In genomic region chr14:100236271-100236818, GRCh38 we compare ENCODE assay signal across 8 cellular contexts. TPM values are rescaled to one million over a fixed set of nuclear protein-coding genes. Genes with fewer than 3 reads are reported as not detected.
A peak's percentile ranks its signal among the peaks of the same experiment; 100 is the strongest.
DNase-seq lines count a peak whose midpoint lies in the region; ATAC-seq, FAIRE-seq and TF ChIP-seq lines count a peak whose summit lies in the region.
"Not testable (repeated sequence)": the region's sequence is repeated elsewhere in the genome, so short reads cannot be mapped to it uniquely, and the experiment has no call there.

No MANE protein-coding gene starts in this region.

- H3K79me2 ChIP-seq in H9 (ENCODE audit: insufficient read depth, low read length) (peaks cover 56% of the 10 kb centered on the region), OCI-LY1 (ENCODE audit: insufficient read depth, low read length) (peaks cover 60% of the 10 kb centered on the region), GM12878 (ENCODE audit: control insufficient read depth, insufficient read depth, low read length) (peaks cover 83% of the 10 kb centered on the region)

- not testable (repeated sequence) for FAIRE-seq in GM12878 (lab: Jason Lieb, UNC)

- H3K36me3 Mint-ChIP-seq in H9 (ENCODE audit: insufficient read depth in 1 of 3, low read depth in 3 of 3): peaks cover 12 to 19% (median 16%) of the 10 kb centered on the region in 3 experiments
- H3K36me3 Mint-ChIP-seq in activated CD4-positive, alpha-beta memory T cell treated with anti-CD3 and anti-CD28 coated beads, Interleukin-2, amount 10 ng/mL, durations not matched to agents 7 days and 5 days (ENCODE audit: low read depth): peaks cover 54% of the 10 kb centered on the region
- H3K36me3 Mint-ChIP-seq in mesothelial cell of epicardium: not testable (repeated sequence)

- not testable (repeated sequence) for TF ChIP-seq POLR2A in GM12878 (IDR thresholded peaks at IDR 0.05; ENCODE audit: low read depth, low read length); esophagus squamous epithelium (IDR thresholded peaks at IDR 0.05)

- not testable (repeated sequence) for H2BK20ac ChIP-seq in H9 (ENCODE audit: low read depth, low read length, poor library complexity, severe bottlenecking)

- TF ChIP-seq RAD21 in GM12878 (IDR thresholded peaks at IDR 0.05; ENCODE audit: insufficient read depth, low read depth, low read length): not testable (repeated sequence)

- not testable (repeated sequence) for H3K9me3 Mint-ChIP-seq in H9; activated CD4-positive, alpha-beta memory T cell treated with anti-CD3 and anti-CD28 coated beads, Interleukin-2, amount 10 ng/mL, durations not matched to agents 7 days and 5 days; mesothelial cell of epicardium

- CTCF ChIA-PET in AG04450 (lab: Charles Lee): interaction anchor here (0.5 to 2.2 kb wide), 6 partner anchors 11 to 337 kb away, joined by 3 to 14 read pairs (median 5); no protein-coding TSS in a partner anchor
- CTCF ChIA-PET in activated CD4-positive, alpha-beta memory T cell treated with anti-CD3 and anti-CD28 coated beads, Interleukin-2, amount 10 ng/mL, durations not matched to agents 7 days and 5 days (lab: Charles Lee): interaction anchor here (0.7 to 6.7 kb wide), 10 partner anchors 8 to 170 kb away, joined by 3 to 73 read pairs (median 5); no protein-coding TSS in a partner anchor
- CTCF ChIA-PET in GM12878 (lab: Yijun Ruan, JAX): interaction anchor here (0.7 to 4.6 kb wide), 8 partner anchors 10 to 65 kb away, joined by 3 to 39 read pairs (median 4); no protein-coding TSS in a partner anchor

- not testable (repeated sequence) for H3K27me3 ChIP-seq in AG04450 (ENCODE audit: control insufficient read depth, insufficient read depth, low read length); H9 (ENCODE audit: insufficient read depth, low read length); OCI-LY1 (ENCODE audit: insufficient read depth, low read length); GM12878 (replicated peaks in 1 of 2; ENCODE audit: control insufficient read depth in 2 of 2, insufficient read depth in 2 of 2, low read length in 1 of 2); esophagus squamous epithelium; skeletal muscle satellite cell (ENCODE audit: control insufficient read depth, insufficient read depth, low read length)

- H4K91ac ChIP-seq in H9 (ENCODE audit: insufficient read length, low read depth, low read length): not testable (repeated sequence)

- SMC1A ChIA-PET in GM12878 (lab: Charles Lee; ENCODE audit: uncharacterized antibody, unreplicated experiment): interaction anchor here (0.8 to 7.7 kb wide), 8 partner anchors 9 to 167 kb away, joined by 3 to 83 read pairs (median 3); no protein-coding TSS in a partner anchor

- not testable (repeated sequence) for H3K9me3 ChIP-seq in AG04450 (ENCODE audit: control insufficient read depth, insufficient read depth, low read length); H9 (ENCODE audit: control insufficient read depth, low read depth, low read length); OCI-LY1 (ENCODE audit: low read length); GM12878 (replicated peaks; ENCODE audit: control insufficient read depth, insufficient read depth, low read length); esophagus squamous epithelium; skeletal muscle satellite cell (replicated peaks; ENCODE audit: low read length)

- H3K56ac ChIP-seq in H9 (ENCODE audit: insufficient read length, low read depth, low read length): not testable (repeated sequence)

- H3K79me1 ChIP-seq in H9 (ENCODE audit: insufficient read depth, low read depth, low read length, poor library complexity, severe bottlenecking): not testable (repeated sequence)

- H2BK120ac ChIP-seq in H9 (ENCODE audit: low read depth, low read length, poor library complexity, severe bottlenecking): not testable (repeated sequence)

- not testable (repeated sequence) for H3K14ac ChIP-seq in H9 (ENCODE audit: insufficient read depth, low read length)

- H3K27ac ChIP-seq in AG04450 (ENCODE audit: low read depth, low read length); H9 (ENCODE audit: insufficient read length, low read depth, low read length); OCI-LY1 (ENCODE audit: low read depth, low read length, poor library complexity, severe bottlenecking): not testable (repeated sequence)
- H3K27ac ChIP-seq in GM12878 (ENCODE audit: control insufficient read depth, insufficient read depth): peak overlapping the region; percentile 41
- H3K27ac ChIP-seq in esophagus squamous epithelium: peak overlapping the region in 2 of 4 donors; percentile 96 to 100

- not testable (repeated sequence) for BruUV-seq in GM12878 (replicated peaks; lab: Mats Ljungman, UMichigan)

- not testable (repeated sequence) for H2AK5ac ChIP-seq in H9 (ENCODE audit: insufficient read length, low read length)

- H3K27ac Mint-ChIP-seq in H9 (peak overlapping the region in 2 of 3 experiments; percentile 61 to 90; a peak in 4 of 7 replicates), mesothelial cell of epicardium (peak overlapping the region; percentile 98)
- peak overlapping the region; percentile 97 for H3K27ac Mint-ChIP-seq in activated CD4-positive, alpha-beta memory T cell treated with anti-CD3 and anti-CD28 coated beads, Interleukin-2, amount 10 ng/mL, durations not matched to agents 7 days and 5 days

- H3K9me2 ChIP-seq in OCI-LY1 (ENCODE audit: low read depth, low read length): not testable (repeated sequence)

- not testable (repeated sequence) for H4K20me1 ChIP-seq in H9 (ENCODE audit: control insufficient read depth, insufficient read depth, insufficient read length); OCI-LY1 (ENCODE audit: insufficient read depth, low read length); GM12878 (ENCODE audit: control insufficient read depth, insufficient read depth)

- peaks cover 19 to 21% of the 10 kb centered on the region in 2 experiments for H3K4me1 Mint-ChIP-seq in H9
- peaks cover 48% of the 10 kb centered on the region for H3K4me1 Mint-ChIP-seq in activated CD4-positive, alpha-beta memory T cell treated with anti-CD3 and anti-CD28 coated beads, Interleukin-2, amount 10 ng/mL, durations not matched to agents 7 days and 5 days
- H3K4me1 Mint-ChIP-seq in mesothelial cell of epicardium: peaks cover 29% of the 10 kb centered on the region

- not testable (repeated sequence) for DNase-seq in AG04450 (ENCODE audit: low read depth, low spot score); H9; activated CD4-positive, alpha-beta memory T cell treated with anti-CD3 and anti-CD28 coated beads, Interleukin-2, amount 10 ng/mL, durations not matched to agents 7 days and 5 days; GM12878 (ENCODE audit: low read depth, low spot score); esophagus squamous epithelium (lab: John Stamatoyannopoulos, UW); mesothelial cell of epicardium (ENCODE audit: low spot score in 2 of 2, unreplicated experiment in 2 of 2)

- peak overlapping the region; percentile 82 to 98 for H3K4me3 Mint-ChIP-seq in H9
- H3K4me3 Mint-ChIP-seq in activated CD4-positive, alpha-beta memory T cell treated with anti-CD3 and anti-CD28 coated beads, Interleukin-2, amount 10 ng/mL, durations not matched to agents 7 days and 5 days: peak overlapping the region; percentile 95
- H3K4me3 Mint-ChIP-seq in mesothelial cell of epicardium: peak overlapping the region; percentile 90

- H3F3A ChIP-seq in OCI-LY1 (ENCODE audit: insufficient read depth, low read length): not testable (repeated sequence)

- intact Hi-C loops in GM12878 (cut with micrococcal nuclease; ENCODE audit: unreplicated experiment): loop anchor here (2.0 to 5.0 kb wide), 2 partner anchors 22 to 169 kb away; partner anchors contain the start of gene EVL
- intact Hi-C loops in esophagus squamous epithelium (cut with DNase I): not testable (repeated sequence)

- not testable (repeated sequence) for H4K5ac ChIP-seq in H9 (ENCODE audit: insufficient read length, low read depth, low read length)

- no CpG with 5 or more reads among the region's 12 CpGs for WGBS in H9 (ENCODE audit: extremely low coverage, insufficient read length, low lambda C conversion rate)
- 46% methylated on average over 12 of the region's 12 CpGs for WGBS in GM12878 (ENCODE audit: insufficient coverage, insufficient replicate concordance, low lambda C conversion rate, missing lambda C conversion rate)
- 61 to 68% methylated on average over 12 of the region's 12 CpGs for WGBS in esophagus squamous epithelium, 2 donors

- not testable (repeated sequence) for H3K18ac ChIP-seq in H9 (ENCODE audit: insufficient read length, low read depth, low read length)

- H3K4ac ChIP-seq in H9 (ENCODE audit: low read depth, low read length): not testable (repeated sequence)

- not testable (repeated sequence) for H2BK12ac ChIP-seq in H9 (ENCODE audit: insufficient read length, low read depth, low read length)

- H2BK15ac ChIP-seq in H9 (ENCODE audit: low read depth, low read length): not testable (repeated sequence)

- POLR2A ChIA-PET in AG04450 (lab: Yijun Ruan, JAX): not testable (repeated sequence)
- POLR2A ChIA-PET in activated CD4-positive, alpha-beta memory T cell treated with anti-CD3 and anti-CD28 coated beads, Interleukin-2, amount 10 ng/mL, durations not matched to agents 7 days and 5 days (lab: Charles Lee): interaction anchor here (0.8 to 9.2 kb wide), 9 partner anchors 11 to 265 kb away, joined by 3 to 268 read pairs (median 4); partner anchors contain the start of gene EVL
- POLR2A ChIA-PET in GM12878 (lab: Charles Lee): interaction anchor here (0.6 to 5.2 kb wide), 12 partner anchors 7 to 170 kb away, joined by 3 to 37 read pairs (median 5); partner anchors contain the start of gene EVL

- H3K4me2 ChIP-seq in H9 (ENCODE audit: insufficient read depth, insufficient read length, low read length) (peak overlapping the region; percentile 65), OCI-LY1 (ENCODE audit: low read length) (peak overlapping the region; percentile 73), GM12878 (ENCODE audit: control insufficient read depth, insufficient read depth) (peak overlapping the region; percentile 60), skeletal muscle satellite cell (ENCODE audit: low read length) (peak overlapping the region; percentile 87)

- not testable (repeated sequence) for H4K8ac ChIP-seq in H9 (replicated peaks; ENCODE audit: insufficient read length, low read depth, low read length)

- not testable (repeated sequence) for TF ChIP-seq CTCF in AG04450 (IDR thresholded peaks at IDR 0.05; ENCODE audit: low read depth, low read length); H9 (conservative IDR thresholded peaks at IDR 0.05); OCI-LY1 (IDR thresholded peaks at IDR 0.05; ENCODE audit: low read length); GM12878 (IDR thresholded peaks at IDR 0.05 in 2 of 3, conservative IDR thresholded peaks at IDR 0.05 in 1 of 3; ENCODE audit: control insufficient read depth in 2 of 3, extremely low read depth in 1 of 3, insufficient read depth in 1 of 3, low read depth in 3 of 3, low read length in 3 of 3); esophagus squamous epithelium (IDR thresholded peaks at IDR 0.05); mesothelial cell of epicardium (IDR thresholded peaks at IDR 0.05; ENCODE audit: unreplicated experiment)

- not testable (repeated sequence) for H2AFZ ChIP-seq in H9 (ENCODE audit: low read length); OCI-LY1 (ENCODE audit: low read length); GM12878 (ENCODE audit: control insufficient read depth, low read depth, low read length)

- H2BK5ac ChIP-seq in H9 (ENCODE audit: insufficient read length, low read length): not testable (repeated sequence)

- H3K36me3 ChIP-seq in OCI-LY1 (ENCODE audit: insufficient read depth, low read length): peaks cover 37% of the 10 kb centered on the region
- H3K36me3 ChIP-seq in GM12878 (ENCODE audit: control insufficient read depth in 2 of 2, insufficient read depth in 2 of 2, low read length in 1 of 2); esophagus squamous epithelium; skeletal muscle satellite cell (ENCODE audit: insufficient read depth, low read length): not testable (repeated sequence)

- H3T11ph ChIP-seq in H9 (ENCODE audit: low read length): not testable (repeated sequence)

- H3K4me3 ChIP-seq in AG04450 (ENCODE audit: low read depth, low read length): peak overlapping the region; percentile 81; the same call in 1 of the 2 replicates
- H3K4me3 ChIP-seq in OCI-LY1 (ENCODE audit: low read depth, low read length, poor library complexity, severe bottlenecking): peak overlapping the region; percentile 78
- peak overlapping the region; percentile 98 for H3K4me3 ChIP-seq in GM12878
- peak overlapping the region in 3 of 4 donors; percentile 96 to 100 (median 99) for H3K4me3 ChIP-seq in esophagus squamous epithelium
- peak overlapping the region; percentile 98 for H3K4me3 ChIP-seq in skeletal muscle satellite cell (ENCODE audit: low read length)

- not testable (repeated sequence) for ATAC-seq in GM12878

- in situ Hi-C loops in GM12878 (cut with MboI): not testable (repeated sequence)

- H3K23ac ChIP-seq in H9 (ENCODE audit: insufficient read length, low read depth, low read length): not testable (repeated sequence)

- TF ChIP-seq EP300 in GM12878 (IDR thresholded peaks at IDR 0.05; ENCODE audit: borderline replicate concordance in 1 of 2, control insufficient read depth in 1 of 2, low read depth in 2 of 2, low read length in 2 of 2): not testable (repeated sequence)

- not testable (repeated sequence) for H3K23me2 ChIP-seq in H9 (ENCODE audit: insufficient read length, low read depth, low read length, poor library complexity, severe bottlenecking)

- H3K4me1 ChIP-seq in H9 (ENCODE audit: insufficient read depth, low read length); GM12878 (ENCODE audit: control insufficient read depth, insufficient read depth, low read length): not testable (repeated sequence)
- peaks cover 21% of the 10 kb centered on the region for H3K4me1 ChIP-seq in OCI-LY1 (ENCODE audit: insufficient read depth, low read length, severe bottlenecking)
- peaks cover 16 to 47% (median 22%) of the 10 kb centered on the region in 3 donors for H3K4me1 ChIP-seq in esophagus squamous epithelium
- peaks cover 12% of the 10 kb centered on the region for H3K4me1 ChIP-seq in skeletal muscle satellite cell (ENCODE audit: control insufficient read depth, insufficient read depth, low read length)

- H3K9ac ChIP-seq in H9 (ENCODE audit: extremely low read depth, insufficient read length, low read length): not testable (repeated sequence)
- H3K9ac ChIP-seq in OCI-LY1 (ENCODE audit: low read length) (peak overlapping the region; percentile 91; the same call in 1 of the 2 replicates), GM12878 (ENCODE audit: control insufficient read depth, insufficient read depth, low read length) (peak overlapping the region; percentile 11; the same call in 1 of the 2 replicates), skeletal muscle satellite cell (ENCODE audit: low read depth, low read length) (peak overlapping the region; percentile 99)

- not testable (repeated sequence) for H3K27me3 Mint-ChIP-seq in H9 (ENCODE audit: low read depth); activated CD4-positive, alpha-beta memory T cell treated with anti-CD3 and anti-CD28 coated beads, Interleukin-2, amount 10 ng/mL, durations not matched to agents 7 days and 5 days; mesothelial cell of epicardium (ENCODE audit: low read depth)

- RAD21 ChIA-PET in GM12878 (lab: Charles Lee; ENCODE audit: unreplicated experiment): interaction anchor here (0.6 to 2.8 kb wide), 8 partner anchors 10 to 171 kb away, joined by 3 to 20 read pairs (median 4); partner anchors contain the start of gene EVL

RNA-seq across cellular contexts. Expression of gene YY1, which starts 2.6 kb away (rescaled TPM):
- polyA plus RNA-seq in AG04450 (2011; rRNA removed) (38.0 and 45.6 TPM in 2 replicates), GM12878 (2011; rRNA removed) (52.0 and 75.3 TPM in 2 replicates), GM12878 (2014; fragmentation: Illumina TruSeq; extraction: Trizol) (49.4 and 58.5 TPM in 2 replicates), GM12878 (2014; fragmentation: Nextera tagmentation; extraction: Ambion mirVana) (10 to 100 TPM; 23.7 to 46.4 TPM), GM12878 (2014; rRNA removed) (23.5 and 24.4 TPM in 2 replicates), GM12878 (2016; fragmentation: Nextera tagmentation; extraction: Ambion mirVana) (10 to 100 TPM; 32.7 to 35.0 TPM)
- 25.5 and 27.2 TPM in 2 replicates for polyA minus RNA-seq in AG04450 (2011; rRNA and poly(A)+ RNA removed)
- total RNA-seq in H9 (2021) (103 and 106 TPM in 2 replicates), GM12878 (2014; rRNA removed) (34.2 and 35.3 TPM in 2 replicates), GM12878 (2014; rRNA removed; fragmentation: Illumina TruSeq; extraction: Trizol) (42.7 and 44.8 TPM in 2 replicates), GM12878 (2021) (74.0 and 77.2 TPM in 2 replicates), esophagus squamous epithelium (10 to 100 TPM; 30.6 to 46.5 (median 33.5) TPM), mesothelial cell of epicardium (89.0 to 94.5 TPM (median 91.9 TPM) in 3 replicates)
- total RNA-seq in activated CD4-positive, alpha-beta memory T cell treated with anti-CD3 and anti-CD28 coated beads, Interleukin-2, amount 10 ng/mL, durations not matched to agents 7 days and 5 days: 10 to 100 TPM; 94.0 to 95.6 TPM
- total RNA-seq in GM12878 (2013; cell fraction: nucleolus; rRNA removed): 61.9 and 62.1 TPM in 2 replicates
- polyA plus RNA-seq in GM12878 (2011; ENCODE audit: low read depth): 17.9 TPM
- 23.8 and 29.4 TPM in 2 replicates for polyA plus RNA-seq in GM12878 (2011; cell fraction: cytosol; rRNA removed)
- polyA plus RNA-seq in GM12878 (2011; cell fraction: nucleus; rRNA removed): 27.5 and 27.6 TPM in 2 replicates
- polyA plus RNA-seq in GM12878 (2012): 34.6 and 44.3 TPM in 2 replicates
- 29.7 and 39.0 TPM in 2 replicates for polyA minus RNA-seq in GM12878 (2011; rRNA and poly(A)+ RNA removed)
- 12.2 and 23.7 TPM in 2 replicates for polyA minus RNA-seq in GM12878 (2011; cell fraction: cytosol; rRNA and poly(A)+ RNA removed)
- polyA minus RNA-seq in GM12878 (2011; cell fraction: nucleus; rRNA and poly(A)+ RNA removed): 12.7 and 20.0 TPM in 2 replicates
- 38.0 and 39.3 TPM in 2 replicates for total RNA-seq in skeletal muscle satellite cell (2012; rRNA removed)
